ENCODE assay signal across 23 cellular contexts in genomic region chr7:82629583-82629982, GRCh38.
DNase-seq lines count a peak whose midpoint lies in the region; ATAC-seq, FAIRE-seq and TF ChIP-seq lines count a peak whose summit lies in the region.
"Had no signal": no experiment of that assay in that cellular context is flagged by ENCODE, and none has a peak within 500 bp of the region (broad histone marks: within the 10 kb centered on the region; RNA-seq: fewer than 3 reads in every experiment).

No MANE protein-coding gene starts in this region.

- peaks cover 3% of the 10 kb centered on the region for H3K4me1 ChIP-seq in fibroblast of lung (ENCODE audit: control insufficient read depth, extremely low read depth, insufficient read depth, low read length)
- H3K4me1 ChIP-seq: Caco-2 had no signal

- H3K27me3 ChIP-seq in fibroblast of lung (ENCODE audit: control insufficient read depth, insufficient read depth, low read length): no peaks in the 10 kb centered on the region
- H3K27me3 ChIP-seq: MG63 had no signal

- TF ChIP-seq CTCF in fibroblast of lung (conservative IDR thresholded peaks at IDR 0.05 in 1 of 2, IDR thresholded peaks at IDR 0.05 in 1 of 2; ENCODE audit: low read depth in 1 of 2, low read length in 2 of 2): no peak
- TF ChIP-seq CTCF in retinal pigment epithelial cell (conservative IDR thresholded peaks at IDR 0.05; ENCODE audit: low read depth, low read length): no peak

- peak; percentile 12 for DNase-seq in EL
- no peak for DNase-seq in RCC 7860 (ENCODE audit: low spot score)
- DNase-seq in fibroblast of lung (ENCODE audit: low read depth in 2 of 2): peak; percentile 27 to 68
- DNase-seq in retinal pigment epithelial cell (ENCODE audit: low read depth): peak; percentile 33
- DNase-seq in ureter (ENCODE audit: low spot score): no peak
- DNase-seq in NAMALWA (ENCODE audit: low spot score): no peak
- DNase-seq: Caco-2; CD8-positive, alpha-beta T cell; GF-D8; KG1; MG63; NCI-H2029; NCI-H446 treated with DMSO at 0.1 percent for 48 hours; NCI-H526; NCI-H82; NK-92 treated with Interleukin-12 subunit alpha and Interleukin-12 subunit beta, amount 100 ng/mL, for 24 hours; SHP77 treated with DMSO at 0.1 percent for 48 hours had no signal

- no peaks in the 10 kb centered on the region for H3K79me2 ChIP-seq in fibroblast of lung (ENCODE audit: control insufficient read depth, insufficient read depth, low read length)

- H2AFZ ChIP-seq in fibroblast of lung (ENCODE audit: low read length): no peak overlapping the region

- ATAC-seq in HG03139 (IDR thresholded peaks at IDR 0.05; ENCODE audit: unreplicated experiment): no peak
- ATAC-seq: CD8-positive, alpha-beta T cell; Panc1 had no signal

- no peaks in the 10 kb centered on the region for H4K20me1 ChIP-seq in fibroblast of lung (ENCODE audit: control insufficient read depth, extremely low read depth, insufficient read depth, low read length)

- no peak overlapping the region for H3K9ac ChIP-seq in fibroblast of lung (ENCODE audit: insufficient read depth, low read length)

- no peak overlapping the region for H3K27ac ChIP-seq in fibroblast of lung (ENCODE audit: insufficient read depth, low read length)
- H3K27ac ChIP-seq: 22Rv1, C4-2B had no signal

- H3K36me3 ChIP-seq in fibroblast of lung (ENCODE audit: control insufficient read depth, insufficient read depth, low read length): no peaks in the 10 kb centered on the region
- H3K36me3 ChIP-seq: MG63 had no signal

- no peak overlapping the region for H3K4me2 ChIP-seq in fibroblast of lung (ENCODE audit: extremely low read depth, insufficient read depth, low read length)

- peak; percentile 15 for FAIRE-seq in RCC 7860 (lab: Jason Lieb, UNC)
- FAIRE-seq: GM12891, H54 had no signal

- H3K4me3 ChIP-seq in fibroblast of lung (replicated peaks in 1 of 4; ENCODE audit: control extremely low read depth in 1 of 4, insufficient read depth in 1 of 4, low read depth in 3 of 4, low read length in 4 of 4) (no peak overlapping the region), retinal pigment epithelial cell (ENCODE audit: low read length) (no peak overlapping the region)
- H3K4me3 ChIP-seq: MG63 had no signal

- H3K9me3 ChIP-seq in fibroblast of lung (ENCODE audit: control insufficient read depth, insufficient read depth, low read depth, low read length): no peaks in the 10 kb centered on the region
- H3K9me3 ChIP-seq: Caco-2, MG63 had no signal

Comparison
In these comparisons a context has a peak if more than half of its experiments do, and no peak if none do; other contexts are left out.
1. DNase-seq: peak in EL (single experiment), fibroblast of lung (2 of 2) and retinal pigment epithelial cell (single experiment); none in RCC 7860 (single experiment), ureter (single experiment) and NAMALWA (single experiment).